10 cellular contexts compared by ENCODE assay signal in genomic region chr10:30818010-30818660, GRCh38.
DNase-seq lines count a peak whose midpoint lies in the region; ATAC-seq and TF ChIP-seq lines count a peak whose summit lies in the region.
"Had no signal": no experiment of that assay in that cellular context is flagged by ENCODE, and none has a peak within 500 bp of the region (broad histone marks: within the 10 kb centered on the region; RNA-seq: fewer than 3 reads in every experiment).

No MANE protein-coding gene starts in this region.

- no peak for TF ChIP-seq POLR2A in prostate gland (IDR thresholded peaks at IDR 0.05)

- no peak for TF ChIP-seq CTCF in cardiac muscle cell (IDR thresholded peaks at IDR 0.05; ENCODE audit: low read depth, low read length)
- no peak for TF ChIP-seq CTCF in prostate gland (IDR thresholded peaks at IDR 0.05)

- H3K27ac ChIP-seq in SJCRH30, result peak overlapping the region; percentile 97
- H3K27ac ChIP-seq in cardiac muscle cell, result no peak overlapping the region
- H3K27ac ChIP-seq in prostate gland, result no peak overlapping the region

- H3K9me3 ChIP-seq in SJCRH30 (replicated peaks) (no peaks in the 10 kb centered on the region), cardiac muscle cell (ENCODE audit: low read depth) (no peaks in the 10 kb centered on the region), prostate gland (no peaks in the 10 kb centered on the region)

- H3K9me3 Mint-ChIP-seq in activated naive CD8-positive, alpha-beta T cell treated with anti-CD3 and anti-CD28 coated beads for 36 hours, result no peaks in the 10 kb centered on the region

- no peaks in the 10 kb centered on the region for H3K27me3 ChIP-seq in SJCRH30
- no peaks in the 10 kb centered on the region for H3K27me3 ChIP-seq in cardiac muscle cell
- no peaks in the 10 kb centered on the region for H3K27me3 ChIP-seq in prostate gland (replicated peaks; ENCODE audit: insufficient read depth)

- 79% methylated on average over 12 of the region's 12 CpGs for WGBS in prostate gland

- no peak for ATAC-seq in HG02884 (IDR thresholded peaks at IDR 0.05; ENCODE audit: unreplicated experiment)
- ATAC-seq: left colon had no signal

- H3K4me1 ChIP-seq in SJCRH30 (peaks cover 60% of the 10 kb centered on the region), cardiac muscle cell (ENCODE audit: low read depth) (peaks cover 58% of the 10 kb centered on the region), prostate gland (replicated peaks) (no peaks in the 10 kb centered on the region)

- H3K36me3 Mint-ChIP-seq in activated naive CD8-positive, alpha-beta T cell treated with anti-CD3 and anti-CD28 coated beads for 36 hours, result no peaks in the 10 kb centered on the region

- intact Hi-C loops in posterior vena cava (cut with DNase I) (no loop called here), prostate gland (cut with DNase I) (no loop called here)

- DNase-seq in EH (ENCODE audit: low read depth) (peak; percentile 81), SJCRH30 (no peak), cardiac muscle cell (ENCODE audit: low read depth in 1 of 2, low spot score in 1 of 2) (peak; percentile 66 to 93), posterior vena cava (ENCODE audit: low spot score) (peak; percentile 93), prostate gland (ENCODE audit: low spot score) (no peak), GF-D8 (lab: John Stamatoyannopoulos, UW) (no peak)
- DNase-seq in activated naive CD8-positive, alpha-beta T cell treated with anti-CD3 and anti-CD28 coated beads for 36 hours, result no peak
- DNase-seq: NCI-H1417 treated with DMSO at 0.1 percent for 48 hours had no signal

- no peaks in the 10 kb centered on the region for H3K36me3 ChIP-seq in SJCRH30
- no peaks in the 10 kb centered on the region for H3K36me3 ChIP-seq in cardiac muscle cell
- no peaks in the 10 kb centered on the region for H3K36me3 ChIP-seq in prostate gland

- no peak overlapping the region for H3K4me3 Mint-ChIP-seq in activated naive CD8-positive, alpha-beta T cell treated with anti-CD3 and anti-CD28 coated beads for 36 hours

- H3K4me3 ChIP-seq in SJCRH30 (no peak overlapping the region), cardiac muscle cell (no peak overlapping the region), prostate gland (no peak overlapping the region)

- no peak overlapping the region for H3K27ac Mint-ChIP-seq in activated naive CD8-positive, alpha-beta T cell treated with anti-CD3 and anti-CD28 coated beads for 36 hours

- H3K27me3 Mint-ChIP-seq in activated naive CD8-positive, alpha-beta T cell treated with anti-CD3 and anti-CD28 coated beads for 36 hours, result no peaks in the 10 kb centered on the region

- peaks cover 15% of the 10 kb centered on the region for H3K4me1 Mint-ChIP-seq in activated naive CD8-positive, alpha-beta T cell treated with anti-CD3 and anti-CD28 coated beads for 36 hours

Comparison
In these comparisons a context has a peak if more than half of its experiments do, and no peak if none do; other contexts are left out.
1. DNase-seq: peak in EH (single experiment), cardiac muscle cell (2 of 2) and posterior vena cava (single experiment); none in SJCRH30 (0 of 2), prostate gland (single experiment), GF-D8 (single experiment) and activated naive CD8-positive, alpha-beta T cell treated with anti-CD3 and anti-CD28 coated beads for 36 hours (single experiment).